ENCODE assay signal across 1 cellular context in the genomic region with DNA sequence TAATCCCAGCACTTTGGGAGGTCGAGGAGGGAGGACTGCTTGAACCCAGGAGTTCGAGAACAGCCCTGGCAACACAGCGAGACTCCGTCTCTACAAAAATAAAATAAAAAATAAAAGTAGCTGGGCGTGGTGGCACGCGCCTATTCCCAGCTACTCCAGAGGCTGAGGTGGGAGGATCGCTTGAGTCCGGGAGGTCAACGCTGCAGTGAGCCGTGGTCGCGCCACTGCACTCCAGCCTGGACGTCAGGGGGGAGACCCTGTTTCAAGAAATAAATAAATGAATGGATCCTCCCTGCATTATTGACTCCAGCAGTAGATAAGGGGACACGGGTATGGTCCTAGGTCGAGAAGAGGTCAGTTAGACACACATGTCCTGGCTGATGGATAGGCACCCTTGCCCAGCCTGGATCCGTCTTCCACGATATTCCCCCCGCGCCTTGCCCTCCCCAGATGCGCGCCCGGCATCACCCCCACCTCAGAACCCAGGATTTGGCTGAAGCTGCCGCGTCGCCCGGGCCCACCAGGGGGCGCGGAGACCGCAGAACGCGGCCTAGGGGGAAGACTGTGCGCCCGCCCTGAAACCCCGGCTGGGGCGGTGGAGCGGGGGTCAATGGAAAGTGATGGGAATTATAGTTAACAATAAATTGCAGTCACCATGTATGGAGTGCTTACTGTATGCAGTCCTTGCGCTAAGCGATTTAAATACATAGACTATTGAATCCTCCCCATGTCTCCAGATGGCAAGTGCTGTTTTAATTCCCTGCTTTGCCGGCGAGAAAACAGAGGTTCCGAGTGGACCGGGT.
A peak's percentile ranks its signal among the peaks of the same experiment; 100 is the strongest.
TF ChIP-seq lines count a peak whose summit lies in the region.

No MANE protein-coding gene starts in this region.

TF ChIP-seq in WTC11, 78 proteins besides CTCF, POLR2A, EP300 and RAD21 (continued from another document):
- TF ChIP-seq, protein P1, sequence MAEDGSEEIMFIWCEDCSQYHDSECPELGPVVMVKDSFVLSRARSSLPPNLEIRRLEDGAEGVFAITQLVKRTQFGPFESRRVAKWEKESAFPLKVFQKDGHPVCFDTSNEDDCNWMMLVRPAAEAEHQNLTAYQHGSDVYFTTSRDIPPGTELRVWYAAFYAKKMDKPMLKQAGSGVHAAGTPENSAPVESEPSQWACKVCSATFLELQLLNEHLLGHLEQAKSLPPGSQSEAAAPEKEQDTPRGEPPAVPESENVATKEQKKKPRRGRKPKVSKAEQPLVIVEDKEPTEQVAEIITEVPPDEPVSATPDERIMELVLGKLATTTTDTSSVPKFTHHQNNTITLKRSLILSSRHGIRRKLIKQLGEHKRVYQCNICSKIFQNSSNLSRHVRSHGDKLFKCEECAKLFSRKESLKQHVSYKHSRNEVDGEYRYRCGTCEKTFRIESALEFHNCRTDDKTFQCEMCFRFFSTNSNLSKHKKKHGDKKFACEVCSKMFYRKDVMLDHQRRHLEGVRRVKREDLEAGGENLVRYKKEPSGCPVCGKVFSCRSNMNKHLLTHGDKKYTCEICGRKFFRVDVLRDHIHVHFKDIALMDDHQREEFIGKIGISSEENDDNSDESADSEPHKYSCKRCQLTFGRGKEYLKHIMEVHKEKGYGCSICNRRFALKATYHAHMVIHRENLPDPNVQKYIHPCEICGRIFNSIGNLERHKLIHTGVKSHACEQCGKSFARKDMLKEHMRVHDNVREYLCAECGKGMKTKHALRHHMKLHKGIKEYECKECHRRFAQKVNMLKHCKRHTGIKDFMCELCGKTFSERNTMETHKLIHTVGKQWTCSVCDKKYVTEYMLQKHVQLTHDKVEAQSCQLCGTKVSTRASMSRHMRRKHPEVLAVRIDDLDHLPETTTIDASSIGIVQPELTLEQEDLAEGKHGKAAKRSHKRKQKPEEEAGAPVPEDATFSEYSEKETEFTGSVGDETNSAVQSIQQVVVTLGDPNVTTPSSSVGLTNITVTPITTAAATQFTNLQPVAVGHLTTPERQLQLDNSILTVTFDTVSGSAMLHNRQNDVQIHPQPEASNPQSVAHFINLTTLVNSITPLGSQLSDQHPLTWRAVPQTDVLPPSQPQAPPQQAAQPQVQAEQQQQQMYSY (CRISPR knock-in tag; IDR thresholded peaks at IDR 0.05), result peak; percentile 72
- TF ChIP-seq FOXK1 (CRISPR knock-in tag; IDR thresholded peaks at IDR 0.05), result 0 out of 2 replicates have a peak, but pooled peaks have one; percentile 29
